ENCODE assay signal across 23 cellular contexts in genomic region chr7:39607865-39608264, GRCh38. TPM values are rescaled to one million over a fixed set of nuclear protein-coding genes. Genes with fewer than 3 reads are reported as not detected.
DNase-seq lines count a peak whose midpoint lies in the region; ATAC-seq and TF ChIP-seq lines count a peak whose summit lies in the region.
"Had no signal": no experiment of that assay in that cellular context is flagged by ENCODE, and none has a peak within 500 bp of the region (broad histone marks: within the 10 kb centered on the region; RNA-seq: fewer than 3 reads in every experiment).

No MANE protein-coding gene starts in this region.

- no peak overlapping the region for H3K4me2 ChIP-seq in osteoblast (ENCODE audit: insufficient read depth, low read length)
- H3K4me2 ChIP-seq: A549, GM23338 had no signal

- H3K36me3 ChIP-seq in RWPE2 (ENCODE audit: low read depth) (no peaks in the 10 kb centered on the region), osteoblast (ENCODE audit: insufficient read depth, low read length) (no peaks in the 10 kb centered on the region)
- H3K36me3 ChIP-seq in effector memory CD4-positive, alpha-beta T cell (ENCODE audit: control insufficient read depth, insufficient read depth, low read length) = no peaks in the 10 kb centered on the region
- H3K36me3 ChIP-seq: BLaER1, MG63 had no signal

- H3K9me3 ChIP-seq in RWPE2 (ENCODE audit: severe bottlenecking) (no peaks in the 10 kb centered on the region), osteoblast (ENCODE audit: low read depth, low read length) (no peaks in the 10 kb centered on the region)
- no peaks in the 10 kb centered on the region for H3K9me3 ChIP-seq in effector memory CD4-positive, alpha-beta T cell (ENCODE audit: control insufficient read depth, low read length)
- H3K9me3 ChIP-seq: A549, BLaER1, MG63 had no signal

- H3K27ac Mint-ChIP-seq in activated naive CD4-positive, alpha-beta T cell treated with anti-CD3 and anti-CD28 coated beads, Interleukin-2, amount 10 ng/mL, durations not matched to agents 7 days and 5 days = peak overlapping the region; percentile 0
- peak overlapping the region; percentile 98 for H3K27ac Mint-ChIP-seq in endothelial cell (ENCODE audit: unreplicated experiment)
- H3K27ac Mint-ChIP-seq: CD8-positive, alpha-beta memory T cell; GM23338; IgD-negative memory B cell had no signal

- H3K79me2 ChIP-seq in osteoblast (ENCODE audit: insufficient read depth, low read length) = no peaks in the 10 kb centered on the region

- H3K27ac ChIP-seq in RWPE2 (ENCODE audit: poor library complexity, severe bottlenecking) (peak overlapping the region; percentile 67), osteoblast (ENCODE audit: low read depth, low read length) (peak overlapping the region; percentile 55)
- no peak overlapping the region for H3K27ac ChIP-seq in effector memory CD4-positive, alpha-beta T cell (ENCODE audit: insufficient read depth, low read length, poor library complexity, severe bottlenecking)
- H3K27ac ChIP-seq: A549, BLaER1 had no signal

- no peak overlapping the region for H3K4me3 ChIP-seq in RWPE2 (ENCODE audit: severe bottlenecking)
- H3K4me3 ChIP-seq in osteoblast (ENCODE audit: insufficient read depth, low read length) = no peak overlapping the region
- no peak overlapping the region for H3K4me3 ChIP-seq in effector memory CD4-positive, alpha-beta T cell (ENCODE audit: insufficient read depth, low read depth, low read length, poor library complexity, severe bottlenecking)
- H3K4me3 ChIP-seq: A549, BLaER1, GM23338, MG63 had no signal

- no peaks in the 10 kb centered on the region for H4K20me1 ChIP-seq in osteoblast (ENCODE audit: insufficient read depth, low read length)
- H4K20me1 ChIP-seq: BLaER1 had no signal

- H2AFZ ChIP-seq in osteoblast (ENCODE audit: low read length) = no peak overlapping the region

- H3K4me1 ChIP-seq in RWPE2 (ENCODE audit: insufficient read depth, poor library complexity, severe bottlenecking) (peaks cover 16% of the 10 kb centered on the region), osteoblast (ENCODE audit: insufficient read depth, low read length) (peaks cover 14% of the 10 kb centered on the region)
- peaks cover 6% of the 10 kb centered on the region for H3K4me1 ChIP-seq in effector memory CD4-positive, alpha-beta T cell (ENCODE audit: control insufficient read depth, insufficient read depth, low read length, poor library complexity, severe bottlenecking)

- peaks cover 16% of the 10 kb centered on the region for H3K36me3 Mint-ChIP-seq in activated naive CD4-positive, alpha-beta T cell treated with anti-CD3 and anti-CD28 coated beads, Interleukin-2, amount 10 ng/mL, durations not matched to agents 7 days and 5 days
- H3K36me3 Mint-ChIP-seq in endothelial cell (ENCODE audit: low read depth, unreplicated experiment) = no peaks in the 10 kb centered on the region

- peaks cover 67% of the 10 kb centered on the region for H3K4me1 Mint-ChIP-seq in activated naive CD4-positive, alpha-beta T cell treated with anti-CD3 and anti-CD28 coated beads, Interleukin-2, amount 10 ng/mL, durations not matched to agents 7 days and 5 days
- peaks cover 73% of the 10 kb centered on the region for H3K4me1 Mint-ChIP-seq in endothelial cell (ENCODE audit: unreplicated experiment)

- H3K27me3 Mint-ChIP-seq in activated naive CD4-positive, alpha-beta T cell treated with anti-CD3 and anti-CD28 coated beads, Interleukin-2, amount 10 ng/mL, durations not matched to agents 7 days and 5 days = peaks cover 7% of the 10 kb centered on the region
- peaks cover 5% of the 10 kb centered on the region for H3K27me3 Mint-ChIP-seq in endothelial cell (ENCODE audit: unreplicated experiment)

- H3K27me3 ChIP-seq in RWPE2 (ENCODE audit: insufficient read depth, poor library complexity, severe bottlenecking) (no peaks in the 10 kb centered on the region), osteoblast (ENCODE audit: insufficient read depth, low read length) (no peaks in the 10 kb centered on the region)
- no peaks in the 10 kb centered on the region for H3K27me3 ChIP-seq in effector memory CD4-positive, alpha-beta T cell (replicated peaks; ENCODE audit: control insufficient read depth, insufficient read depth, low read length, poor library complexity, severe bottlenecking)
- H3K27me3 ChIP-seq: MG63 had no signal

- DNase-seq in activated naive CD4-positive, alpha-beta T cell treated with anti-CD3 and anti-CD28 coated beads, Interleukin-2, amount 10 ng/mL, durations not matched to agents 7 days and 5 days = no peak
- no peak for DNase-seq in activated naive CD4-positive, alpha-beta T cell treated with anti-CD3 and anti-CD28 coated beads, Interleukin-2, amount 50 U/mL, for 16 hours
- no peak for DNase-seq in RWPE2 (ENCODE audit: low spot score)
- DNase-seq in endothelial cell (ENCODE audit: low spot score) = no peak
- no peak for DNase-seq in osteoblast (ENCODE audit: insufficient read length, low spot score, missing footprints)
- DNase-seq in effector memory CD4-positive, alpha-beta T cell = no peak
- DNase-seq in GM10266 (ENCODE audit: extremely low spot score) = no peak
- DNase-seq: CD8-positive, alpha-beta memory T cell; HCEC 1CT; Karpas-422; MG63; NCI-H1092; NCI-H1436 treated with DMSO at 0.1 percent for 48 hours; NCI-H2029 treated with DMSO at 0.1 percent for 48 hours; NCI-H446 treated with DMSO at 0.1 percent for 48 hours; NCI-H748 treated with DMSO at 0.1 percent for 48 hours; NK-92 treated with Interleukin-12 subunit alpha and Interleukin-12 subunit beta, amount 100 ng/mL, for 24 hours; Right ventricle myocardium superior had no signal

- no peak for TF ChIP-seq CTCF in RWPE2 (IDR thresholded peaks at IDR 0.05; ENCODE audit: poor library complexity, severe bottlenecking)
- TF ChIP-seq CTCF in endothelial cell (IDR thresholded peaks at IDR 0.05; ENCODE audit: unreplicated experiment) = no peak
- TF ChIP-seq CTCF in osteoblast (IDR thresholded peaks at IDR 0.05; ENCODE audit: extremely low read depth, low read depth, low read length) = no peak
- TF ChIP-seq CTCF in GM10266 (IDR thresholded peaks at IDR 0.05; ENCODE audit: control insufficient read depth, insufficient read depth, low read depth, missing control alignments) = no peak

- CTCF ChIA-PET in activated naive CD4-positive, alpha-beta T cell treated with anti-CD3 and anti-CD28 coated beads, Interleukin-2, amount 10 ng/mL, durations not matched to agents 7 days and 5 days (lab: Charles Lee) = no interaction called here

- ATAC-seq in RWPE2 (ENCODE audit: low read depth) (no peak), GM18873 (IDR thresholded peaks at IDR 0.05; ENCODE audit: low FRiP score, unreplicated experiment) (no peak)
- ATAC-seq: A549, GM23338 had no signal

- peaks cover 13% of the 10 kb centered on the region for H3K9me3 Mint-ChIP-seq in activated naive CD4-positive, alpha-beta T cell treated with anti-CD3 and anti-CD28 coated beads, Interleukin-2, amount 10 ng/mL, durations not matched to agents 7 days and 5 days
- no peaks in the 10 kb centered on the region for H3K9me3 Mint-ChIP-seq in endothelial cell (ENCODE audit: unreplicated experiment)
- H3K9me3 Mint-ChIP-seq: CD8-positive, alpha-beta memory T cell; GM23338; IgD-negative memory B cell had no signal

- H3K4me3 Mint-ChIP-seq in activated naive CD4-positive, alpha-beta T cell treated with anti-CD3 and anti-CD28 coated beads, Interleukin-2, amount 10 ng/mL, durations not matched to agents 7 days and 5 days = no peak overlapping the region
- H3K4me3 Mint-ChIP-seq in endothelial cell (ENCODE audit: unreplicated experiment) = peak overlapping the region; percentile 63
- H3K4me3 Mint-ChIP-seq: CD8-positive, alpha-beta memory T cell; GM23338; IgD-negative memory B cell had no signal

RNA-seq across cellular contexts. Expression of gene RALA, which starts 15.5 kb away (rescaled TPM):
- total RNA-seq in endothelial cell (ENCODE audit: unreplicated experiment) = 202 TPM
- total RNA-seq in osteoblast = 38.4 and 44.5 TPM in 2 replicates

RNA-seq across cellular contexts. Expression of gene YAE1, which starts 41.7 kb away (rescaled TPM):
- total RNA-seq in endothelial cell (ENCODE audit: unreplicated experiment) (13.4 TPM), osteoblast (29.0 and 32.7 TPM in 2 replicates)
